In genomic region chr11:66727883-66728759, GRCh38 we compare ENCODE assay signal across 7 cellular contexts.
DNase-seq lines count a peak whose midpoint lies in the region; ATAC-seq, FAIRE-seq and TF ChIP-seq lines count a peak whose summit lies in the region.

No MANE protein-coding gene starts in this region.

- TF ChIP-seq POLR2A in H54 (IDR thresholded peaks at IDR 0.05; ENCODE audit: low read depth, low read length) = no peak

- no peak for FAIRE-seq in H54 (lab: Jason Lieb, UNC)

- peak overlapping the region; percentile 50 for H3K27ac ChIP-seq in cingulate gyrus (ENCODE audit: low read depth, low read length)
- no peak overlapping the region for H3K27ac ChIP-seq in muscle layer of duodenum (ENCODE audit: low read length)

- no peak for ATAC-seq in GM19463 (IDR thresholded peaks at IDR 0.05; ENCODE audit: unreplicated experiment)

- peaks cover 0 to 17% of the 10 kb centered on the region in 2 donors for H3K4me1 ChIP-seq in muscle layer of duodenum (ENCODE audit: control insufficient read depth in 1 of 2, insufficient read depth in 2 of 2, low read length in 2 of 2)

- H3K36me3 ChIP-seq in muscle layer of duodenum (ENCODE audit: control insufficient read depth in 1 of 2, insufficient read depth in 2 of 2, low read length in 2 of 2) = no peaks in the 10 kb centered on the region

- TF ChIP-seq CTCF in GM10248 (IDR thresholded peaks at IDR 0.05; ENCODE audit: control extremely low read depth, extremely low read depth, low read depth, missing control alignments) = no peak

- H3K9me3 ChIP-seq in muscle layer of duodenum (ENCODE audit: control insufficient read depth in 1 of 2, low read length in 2 of 2) = no peaks in the 10 kb centered on the region

- CTCF ChIA-PET in GM10248 (lab: Yijun Ruan, JAX) = interaction anchor here (1.0 to 1.8 kb wide), 2 partner anchors 33 to 106 kb away, joined by 3 to 5 read pairs; no protein-coding TSS in a partner anchor

- H3K27me3 ChIP-seq in muscle layer of duodenum (ENCODE audit: low read depth, low read length) = peaks cover 6% of the 10 kb centered on the region

- DNase-seq in GM10248 (ENCODE audit: extremely low spot score) = peak; percentile 52
- peak; percentile 68 for DNase-seq in NCI-H1092 treated with DMSO at 0.1 percent for 48 hours (lab: John Stamatoyannopoulos, UW)
- DNase-seq in H54 (ENCODE audit: insufficient read length, low spot score) = no peak
- DNase-seq in GOT3 (lab: John Stamatoyannopoulos, UW) = no peak

- POLR2A ChIA-PET in GM10248 (lab: Yijun Ruan, JAX) = no interaction called here

- H3K4me3 ChIP-seq in muscle layer of duodenum (ENCODE audit: low read depth in 1 of 2, low read length in 2 of 2) = peak overlapping the region; percentile 42 to 64

Comparison
In these comparisons a context has a peak if more than half of its experiments do, and no peak if none do; other contexts are left out.
1. DNase-seq: peak in GM10248 (single experiment) and NCI-H1092 treated with DMSO at 0.1 percent for 48 hours (single experiment); none in H54 (single experiment) and GOT3 (single experiment).